Comparison of ENCODE assay signal across 6 cellular contexts in genomic region chr9:69334310-69334709, GRCh38. TPM values are rescaled to one million over a fixed set of nuclear protein-coding genes. Genes with fewer than 3 reads are reported as not detected.
"Had no signal": no experiment of that assay in that cellular context is flagged by ENCODE, and none has a peak within 500 bp of the region (broad histone marks: within the 10 kb centered on the region; RNA-seq: fewer than 3 reads in every experiment).

No MANE protein-coding gene starts in this region.

- H3K27ac ChIP-seq: GM23248 had no signal

- H3K4me3 ChIP-seq: GM23248, K562 had no signal

- DNase-seq: GM23248, H9, HCEC 1CT, IMR-90 had no signal

- ATAC-seq: K562 had no signal

RNA-seq across cellular contexts. Expression of gene ENTREP1, which starts 9.3 kb away (rescaled TPM):
- total RNA-seq: GM23248, HT-29, IMR-90, K562 had no signal
